16 cellular contexts compared by ENCODE assay signal in genomic region chr11:81772161-81772560, GRCh38.
DNase-seq lines count a peak whose midpoint lies in the region; ATAC-seq and TF ChIP-seq lines count a peak whose summit lies in the region.
"Had no signal": no experiment of that assay in that cellular context is flagged by ENCODE, and none has a peak within 500 bp of the region (broad histone marks: within the 10 kb centered on the region; RNA-seq: fewer than 3 reads in every experiment).

No MANE protein-coding gene starts in this region.

- no peak overlapping the region for H3K14ac ChIP-seq in neuronal stem cell (ENCODE audit: low read length)

- TF ChIP-seq CTCF in WTC11 (IDR thresholded peaks at IDR 0.05), result no peak
- TF ChIP-seq CTCF in fibroblast of the aortic adventitia (IDR thresholded peaks at IDR 0.05; ENCODE audit: insufficient read depth, low read length), result no peak
- no peak for TF ChIP-seq CTCF in GM10248 (IDR thresholded peaks at IDR 0.05; ENCODE audit: control extremely low read depth, extremely low read depth, low read depth, missing control alignments)

- H3K4me2 ChIP-seq in neuronal stem cell (ENCODE audit: insufficient read depth, low read length, poor library complexity, severe bottlenecking), result no peak overlapping the region

- no peak overlapping the region for H2BK120ac ChIP-seq in neuronal stem cell (ENCODE audit: low read depth, low read length)

- H3K27me3 ChIP-seq in HUES6 (ENCODE audit: control insufficient read depth, insufficient read depth, low read length) (no peaks in the 10 kb centered on the region), neuronal stem cell (ENCODE audit: control insufficient read depth in 3 of 3, insufficient read depth in 3 of 3, low read depth in 1 of 3, low read length in 3 of 3) (no peaks in the 10 kb centered on the region)
- H3K27me3 ChIP-seq: body of pancreas, dorsolateral prefrontal cortex, esophagus squamous epithelium, thyroid gland had no signal

- no peaks in the 10 kb centered on the region for H3K27me3 Mint-ChIP-seq in WTC11 (ENCODE audit: low read depth)

- no peak overlapping the region for H2AK5ac ChIP-seq in neuronal stem cell (ENCODE audit: low read depth, low read length)

- WGBS in neuronal stem cell (ENCODE audit: extremely low coverage in 2 of 2, insufficient read length in 2 of 2, insufficient replicate concordance in 1 of 2), 2 donors, result no CpG with 5 or more reads among the region's 3 CpGs

- no peak overlapping the region for H3K9ac ChIP-seq in HUES6 (ENCODE audit: low read length)
- H3K9ac ChIP-seq in neuronal stem cell (ENCODE audit: low read depth, low read length, poor library complexity), result no peak overlapping the region

- CTCF ChIA-PET in WTC11 (lab: Charles Lee) (no interaction called here), GM10248 (lab: Yijun Ruan, JAX) (no interaction called here)

- H3K9me3 ChIP-seq in HUES6 (ENCODE audit: control insufficient read depth, insufficient read depth, low read depth, low read length), result no peaks in the 10 kb centered on the region
- H3K9me3 ChIP-seq in neuronal stem cell (replicated peaks in 1 of 2; ENCODE audit: control insufficient read depth in 2 of 2, insufficient read depth in 1 of 2, low read depth in 1 of 2, low read length in 2 of 2), result no peaks in the 10 kb centered on the region
- H3K9me3 ChIP-seq: body of pancreas, esophagus squamous epithelium, thyroid gland had no signal

- no peak overlapping the region for H3K4ac ChIP-seq in neuronal stem cell (ENCODE audit: low read length)

- no peak overlapping the region for H3K4me3 Mint-ChIP-seq in WTC11

- H4K8ac ChIP-seq in neuronal stem cell (ENCODE audit: low read depth, low read length), result no peak overlapping the region

- no peak overlapping the region for H3K18ac ChIP-seq in neuronal stem cell (ENCODE audit: low read length)

- H3K36me3 Mint-ChIP-seq in WTC11, result no peaks in the 10 kb centered on the region

- H3K23ac ChIP-seq in neuronal stem cell (ENCODE audit: low read depth, low read length, poor library complexity), result no peak overlapping the region

- peak overlapping the region; percentile 65; the same call in 1 of the 2 replicates for H3K27ac ChIP-seq in HUES6 (ENCODE audit: low read depth, low read length)
- H3K27ac ChIP-seq in neuronal stem cell (replicated peaks; ENCODE audit: low read length), result no peak overlapping the region
- H3K27ac ChIP-seq: body of pancreas, dorsolateral prefrontal cortex, esophagus squamous epithelium, thyroid gland had no signal

- H3K4me3 ChIP-seq in HUES6 (ENCODE audit: low read depth, low read length), result no peak overlapping the region
- no peak overlapping the region for H3K4me3 ChIP-seq in fibroblast of the aortic adventitia (ENCODE audit: low read depth, low read length)
- H3K4me3 ChIP-seq in neuronal stem cell (ENCODE audit: low read length in 2 of 2), result no peak overlapping the region
- H3K4me3 ChIP-seq: body of pancreas, dorsolateral prefrontal cortex, esophagus squamous epithelium, thyroid gland had no signal

- H2BK5ac ChIP-seq in neuronal stem cell (ENCODE audit: low read length), result no peak overlapping the region

- no peak for DNase-seq in WTC11 (ENCODE audit: low spot score)
- DNase-seq in fibroblast of the aortic adventitia (ENCODE audit: low read depth), result peak; percentile 80
- DNase-seq in neuronal stem cell (ENCODE audit: low spot score), result peak; percentile 9
- DNase-seq in GM10248 (ENCODE audit: extremely low spot score), result no peak
- no peak for DNase-seq in NOMO-1 treated with dmso at 0.1 percent for 144 hours (lab: John Stamatoyannopoulos, UW; ENCODE audit: unreplicated experiment)
- DNase-seq: activated gamma-delta T cell treated with Interleukin-2 at 50 U/mL for 16 hours, DMS79, dorsolateral prefrontal cortex, esophagus squamous epithelium, NCI-H2081 treated with DMSO at 0.1 percent for 48 hours, T-helper 1 cell, thyroid gland had no signal

- peaks cover 18% of the 10 kb centered on the region for H3K4me1 Mint-ChIP-seq in WTC11

- H3K79me1 ChIP-seq in neuronal stem cell (ENCODE audit: low read depth, low read length), result no peaks in the 10 kb centered on the region

- no peaks in the 10 kb centered on the region for H3K9me3 Mint-ChIP-seq in WTC11

- no peak overlapping the region for H2BK15ac ChIP-seq in neuronal stem cell (ENCODE audit: low read length)

- ATAC-seq in WTC11 (peak; percentile 79), GM21390 (IDR thresholded peaks at IDR 0.05; ENCODE audit: unreplicated experiment) (no peak), HG03521 (IDR thresholded peaks at IDR 0.05; ENCODE audit: unreplicated experiment) (no peak)
- ATAC-seq: body of pancreas had no signal

- H4K91ac ChIP-seq in neuronal stem cell (ENCODE audit: low read depth, low read length, poor library complexity), result no peak overlapping the region

- H3K4me1 ChIP-seq in HUES6 (ENCODE audit: control insufficient read depth, insufficient read depth, low read length), result peaks cover 26% of the 10 kb centered on the region
- H3K4me1 ChIP-seq in neuronal stem cell (ENCODE audit: control insufficient read depth in 2 of 2, insufficient read depth in 1 of 2, low read depth in 1 of 2, low read length in 2 of 2), result peaks cover 0 to 2% of the 10 kb centered on the region in 2 donors
- H3K4me1 ChIP-seq: body of pancreas, esophagus squamous epithelium, thyroid gland had no signal

- POLR2A ChIA-PET in WTC11 (lab: Charles Lee), result no interaction called here
- POLR2A ChIA-PET in GM10248 (lab: Yijun Ruan, JAX), result no interaction called here

- H2AFZ ChIP-seq in neuronal stem cell (ENCODE audit: low read length), result no peak overlapping the region

- no peak overlapping the region for H2BK12ac ChIP-seq in neuronal stem cell (ENCODE audit: low read length)

- no peak overlapping the region for H3K27ac Mint-ChIP-seq in WTC11

- H3K36me3 ChIP-seq in HUES6 (ENCODE audit: control insufficient read depth, insufficient read depth, low read length) (no peaks in the 10 kb centered on the region), neuronal stem cell (replicated peaks in 1 of 2; ENCODE audit: control insufficient read depth in 2 of 2, insufficient read depth in 2 of 2, low read length in 2 of 2) (no peaks in the 10 kb centered on the region)
- H3K36me3 ChIP-seq: esophagus squamous epithelium, thyroid gland had no signal

TF ChIP-seq in WTC11, 78 proteins besides CTCF, POLR2A, EP300 and RAD21 (continues in another document):
- TF ChIP-seq TP53 (CRISPR knock-in tag; IDR thresholded peaks at IDR 0.05), result no peak
- TF ChIP-seq MXD4 (CRISPR knock-in tag; IDR thresholded peaks at IDR 0.05; ENCODE audit: borderline replicate concordance), result no peak
- no peak for TF ChIP-seq HMGXB4 (CRISPR knock-in tag; IDR thresholded peaks at IDR 0.05)
- no peak for TF ChIP-seq RELA (CRISPR knock-in tag; IDR thresholded peaks at IDR 0.05; ENCODE audit: borderline replicate concordance)
- no peak for TF ChIP-seq GRHL2 (CRISPR knock-in tag; IDR thresholded peaks at IDR 0.05; ENCODE audit: insufficient replicate concordance, severe bottlenecking)
- no peak for TF ChIP-seq ZNF532 (CRISPR knock-in tag; IDR thresholded peaks at IDR 0.05; ENCODE audit: borderline replicate concordance)

Comparison
In these comparisons a context has a peak if more than half of its experiments do, and no peak if none do; other contexts are left out.
1. DNase-seq: peak in fibroblast of the aortic adventitia (single experiment) and neuronal stem cell (single experiment); none in WTC11 (single experiment), GM10248 (single experiment) and NOMO-1 treated with dmso at 0.1 percent for 144 hours (single experiment).